1 cellular context compared by ENCODE assay signal in the genomic region with DNA sequence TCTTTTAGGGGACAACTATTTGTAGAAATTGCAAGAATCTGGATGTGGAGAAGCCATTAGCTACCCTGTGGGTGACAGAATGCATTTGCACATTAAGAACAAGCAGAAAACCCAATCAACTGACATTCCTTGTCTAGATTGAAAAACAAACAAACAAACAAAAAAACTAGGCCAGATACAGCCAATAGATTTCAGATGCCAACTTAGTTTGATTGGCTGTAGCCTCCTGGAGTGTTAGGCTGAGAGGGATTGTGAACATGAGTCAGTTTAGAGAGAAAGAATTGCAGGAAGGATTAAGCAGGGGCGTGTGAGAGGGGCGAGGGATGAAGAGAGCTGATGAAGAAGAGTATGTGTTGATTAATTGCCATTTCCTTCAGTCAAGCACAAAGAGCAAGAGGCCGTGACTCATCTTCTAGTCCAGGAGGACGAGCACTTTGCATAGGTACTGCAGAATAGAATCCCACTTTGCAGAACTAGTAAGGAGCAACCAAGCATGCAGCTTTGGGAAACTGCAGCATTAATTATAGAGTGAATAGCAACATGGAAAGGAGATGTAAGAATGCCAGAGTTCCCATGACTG.
TF ChIP-seq lines count a peak whose summit lies in the region.

No MANE protein-coding gene starts in this region.

TF ChIP-seq in GM23338, 12 proteins besides CTCF, POLR2A, EP300 and RAD21 (continued from another document):
- TF ChIP-seq, protein P1, sequence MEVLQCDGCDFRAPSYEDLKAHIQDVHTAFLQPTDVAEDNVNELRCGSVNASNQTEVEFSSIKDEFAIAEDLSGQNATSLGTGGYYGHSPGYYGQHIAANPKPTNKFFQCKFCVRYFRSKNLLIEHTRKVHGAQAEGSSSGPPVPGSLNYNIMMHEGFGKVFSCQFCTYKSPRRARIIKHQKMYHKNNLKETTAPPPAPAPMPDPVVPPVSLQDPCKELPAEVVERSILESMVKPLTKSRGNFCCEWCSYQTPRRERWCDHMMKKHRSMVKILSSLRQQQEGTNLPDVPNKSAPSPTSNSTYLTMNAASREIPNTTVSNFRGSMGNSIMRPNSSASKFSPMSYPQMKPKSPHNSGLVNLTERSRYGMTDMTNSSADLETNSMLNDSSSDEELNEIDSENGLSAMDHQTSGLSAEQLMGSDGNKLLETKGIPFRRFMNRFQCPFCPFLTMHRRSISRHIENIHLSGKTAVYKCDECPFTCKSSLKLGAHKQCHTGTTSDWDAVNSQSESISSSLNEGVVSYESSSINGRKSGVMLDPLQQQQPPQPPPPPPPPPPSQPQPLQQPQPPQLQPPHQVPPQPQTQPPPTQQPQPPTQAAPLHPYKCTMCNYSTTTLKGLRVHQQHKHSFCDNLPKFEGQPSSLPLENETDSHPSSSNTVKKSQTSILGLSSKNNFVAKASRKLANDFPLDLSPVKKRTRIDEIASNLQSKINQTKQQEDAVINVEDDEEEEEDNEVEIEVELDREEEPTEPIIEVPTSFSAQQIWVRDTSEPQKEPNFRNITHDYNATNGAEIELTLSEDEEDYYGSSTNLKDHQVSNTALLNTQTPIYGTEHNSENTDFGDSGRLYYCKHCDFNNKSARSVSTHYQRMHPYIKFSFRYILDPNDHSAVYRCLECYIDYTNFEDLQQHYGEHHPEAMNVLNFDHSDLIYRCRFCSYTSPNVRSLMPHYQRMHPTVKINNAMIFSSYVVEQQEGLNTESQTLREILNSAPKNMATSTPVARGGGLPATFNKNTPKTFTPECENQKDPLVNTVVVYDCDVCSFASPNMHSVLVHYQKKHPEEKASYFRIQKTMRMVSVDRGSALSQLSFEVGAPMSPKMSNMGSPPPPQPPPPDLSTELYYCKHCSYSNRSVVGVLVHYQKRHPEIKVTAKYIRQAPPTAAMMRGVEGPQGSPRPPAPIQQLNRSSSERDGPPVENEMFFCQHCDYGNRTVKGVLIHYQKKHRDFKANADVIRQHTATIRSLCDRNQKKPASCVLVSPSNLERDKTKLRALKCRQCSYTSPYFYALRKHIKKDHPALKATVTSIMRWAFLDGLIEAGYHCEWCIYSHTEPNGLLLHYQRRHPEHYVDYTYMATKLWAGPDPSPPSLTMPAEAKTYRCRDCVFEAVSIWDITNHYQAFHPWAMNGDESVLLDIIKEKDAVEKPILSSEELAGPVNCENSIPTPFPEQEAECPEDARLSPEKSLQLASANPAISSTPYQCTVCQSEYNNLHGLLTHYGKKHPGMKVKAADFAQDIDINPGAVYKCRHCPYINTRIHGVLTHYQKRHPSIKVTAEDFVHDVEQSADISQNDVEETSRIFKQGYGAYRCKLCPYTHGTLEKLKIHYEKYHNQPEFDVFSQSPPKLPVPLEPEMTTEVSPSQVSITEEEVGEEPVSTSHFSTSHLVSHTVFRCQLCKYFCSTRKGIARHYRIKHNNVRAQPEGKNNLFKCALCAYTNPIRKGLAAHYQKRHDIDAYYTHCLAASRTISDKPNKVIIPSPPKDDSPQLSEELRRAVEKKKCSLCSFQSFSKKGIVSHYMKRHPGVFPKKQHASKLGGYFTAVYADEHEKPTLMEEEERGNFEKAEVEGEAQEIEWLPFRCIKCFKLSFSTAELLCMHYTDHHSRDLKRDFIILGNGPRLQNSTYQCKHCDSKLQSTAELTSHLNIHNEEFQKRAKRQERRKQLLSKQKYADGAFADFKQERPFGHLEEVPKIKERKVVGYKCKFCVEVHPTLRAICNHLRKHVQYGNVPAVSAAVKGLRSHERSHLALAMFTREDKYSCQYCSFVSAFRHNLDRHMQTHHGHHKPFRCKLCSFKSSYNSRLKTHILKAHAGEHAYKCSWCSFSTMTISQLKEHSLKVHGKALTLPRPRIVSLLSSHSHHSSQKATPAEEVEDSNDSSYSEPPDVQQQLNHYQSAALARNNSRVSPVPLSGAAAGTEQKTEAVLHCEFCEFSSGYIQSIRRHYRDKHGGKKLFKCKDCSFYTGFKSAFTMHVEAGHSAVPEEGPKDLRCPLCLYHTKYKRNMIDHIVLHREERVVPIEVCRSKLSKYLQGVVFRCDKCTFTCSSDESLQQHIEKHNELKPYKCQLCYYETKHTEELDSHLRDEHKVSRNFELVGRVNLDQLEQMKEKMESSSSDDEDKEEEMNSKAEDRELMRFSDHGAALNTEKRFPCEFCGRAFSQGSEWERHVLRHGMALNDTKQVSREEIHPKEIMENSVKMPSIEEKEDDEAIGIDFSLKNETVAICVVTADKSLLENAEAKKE (CRISPR knock-in tag; IDR thresholded peaks at IDR 0.05) = no peak
- TF ChIP-seq STAT1 (IDR thresholded peaks at IDR 0.05; ENCODE audit: unreplicated experiment) = no peak
- TF ChIP-seq, protein P2, sequence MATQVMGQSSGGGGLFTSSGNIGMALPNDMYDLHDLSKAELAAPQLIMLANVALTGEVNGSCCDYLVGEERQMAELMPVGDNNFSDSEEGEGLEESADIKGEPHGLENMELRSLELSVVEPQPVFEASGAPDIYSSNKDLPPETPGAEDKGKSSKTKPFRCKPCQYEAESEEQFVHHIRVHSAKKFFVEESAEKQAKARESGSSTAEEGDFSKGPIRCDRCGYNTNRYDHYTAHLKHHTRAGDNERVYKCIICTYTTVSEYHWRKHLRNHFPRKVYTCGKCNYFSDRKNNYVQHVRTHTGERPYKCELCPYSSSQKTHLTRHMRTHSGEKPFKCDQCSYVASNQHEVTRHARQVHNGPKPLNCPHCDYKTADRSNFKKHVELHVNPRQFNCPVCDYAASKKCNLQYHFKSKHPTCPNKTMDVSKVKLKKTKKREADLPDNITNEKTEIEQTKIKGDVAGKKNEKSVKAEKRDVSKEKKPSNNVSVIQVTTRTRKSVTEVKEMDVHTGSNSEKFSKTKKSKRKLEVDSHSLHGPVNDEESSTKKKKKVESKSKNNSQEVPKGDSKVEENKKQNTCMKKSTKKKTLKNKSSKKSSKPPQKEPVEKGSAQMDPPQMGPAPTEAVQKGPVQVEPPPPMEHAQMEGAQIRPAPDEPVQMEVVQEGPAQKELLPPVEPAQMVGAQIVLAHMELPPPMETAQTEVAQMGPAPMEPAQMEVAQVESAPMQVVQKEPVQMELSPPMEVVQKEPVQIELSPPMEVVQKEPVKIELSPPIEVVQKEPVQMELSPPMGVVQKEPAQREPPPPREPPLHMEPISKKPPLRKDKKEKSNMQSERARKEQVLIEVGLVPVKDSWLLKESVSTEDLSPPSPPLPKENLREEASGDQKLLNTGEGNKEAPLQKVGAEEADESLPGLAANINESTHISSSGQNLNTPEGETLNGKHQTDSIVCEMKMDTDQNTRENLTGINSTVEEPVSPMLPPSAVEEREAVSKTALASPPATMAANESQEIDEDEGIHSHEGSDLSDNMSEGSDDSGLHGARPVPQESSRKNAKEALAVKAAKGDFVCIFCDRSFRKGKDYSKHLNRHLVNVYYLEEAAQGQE (IDR thresholded peaks at IDR 0.05; ENCODE audit: unreplicated experiment) = no peak
- TF ChIP-seq, protein P3, sequence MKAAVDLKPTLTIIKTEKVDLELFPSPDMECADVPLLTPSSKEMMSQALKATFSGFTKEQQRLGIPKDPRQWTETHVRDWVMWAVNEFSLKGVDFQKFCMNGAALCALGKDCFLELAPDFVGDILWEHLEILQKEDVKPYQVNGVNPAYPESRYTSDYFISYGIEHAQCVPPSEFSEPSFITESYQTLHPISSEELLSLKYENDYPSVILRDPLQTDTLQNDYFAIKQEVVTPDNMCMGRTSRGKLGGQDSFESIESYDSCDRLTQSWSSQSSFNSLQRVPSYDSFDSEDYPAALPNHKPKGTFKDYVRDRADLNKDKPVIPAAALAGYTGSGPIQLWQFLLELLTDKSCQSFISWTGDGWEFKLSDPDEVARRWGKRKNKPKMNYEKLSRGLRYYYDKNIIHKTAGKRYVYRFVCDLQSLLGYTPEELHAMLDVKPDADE (IDR thresholded peaks at IDR 0.05) = no peak
- TF ChIP-seq ZNF331 (CRISPR knock-in tag; IDR thresholded peaks at IDR 0.05; ENCODE audit: low read depth) = no peak
- no peak for TF ChIP-seq JUNB (IDR thresholded peaks at IDR 0.05; ENCODE audit: unreplicated experiment)
- TF ChIP-seq POLR2AphosphoS5 (IDR thresholded peaks at IDR 0.05; ENCODE audit: low read depth) = no peak
